In genomic region chr1:225962440-225962975, GRCh38 we compare ENCODE assay signal across 7 cellular contexts. TPM values are rescaled to one million over a fixed set of nuclear protein-coding genes. Genes with fewer than 3 reads are reported as not detected.
DNase-seq lines count a peak whose midpoint lies in the region; FAIRE-seq and TF ChIP-seq lines count a peak whose summit lies in the region.

No MANE protein-coding gene starts in this region.

- H3K36me3 Mint-ChIP-seq in activated CD4-positive, alpha-beta T cell treated with anti-CD3 and anti-CD28 coated beads, Interleukin-2, amount 10 ng/mL, durations not matched to agents 24 days and 14 days (ENCODE audit: low read depth) = no peaks in the 10 kb centered on the region
- no peaks in the 10 kb centered on the region for H3K36me3 Mint-ChIP-seq in neural crest cell (ENCODE audit: low read depth)

- H3K27me3 Mint-ChIP-seq in activated CD4-positive, alpha-beta T cell treated with anti-CD3 and anti-CD28 coated beads, Interleukin-2, amount 10 ng/mL, durations not matched to agents 24 days and 14 days = peaks cover 14% of the 10 kb centered on the region
- peaks cover 5% of the 10 kb centered on the region for H3K27me3 Mint-ChIP-seq in neural crest cell (ENCODE audit: low read depth)

- H3K4me3 ChIP-seq in coronary artery = no peak overlapping the region

- DNase-seq in GM19238 (ENCODE audit: insufficient read length, low spot score) (peak; percentile 55), HTR-8/SVneo (ENCODE audit: insufficient read length, low spot score) (peak; percentile 48), ecto neural progenitor cell (ENCODE audit: low spot score) (peak; percentile 86), neural crest cell (ENCODE audit: low read depth, low spot score) (peak; percentile 74), coronary artery (ENCODE audit: low spot score) (no peak), cerebellum (ENCODE audit: low spot score) (no peak)
- DNase-seq in activated CD4-positive, alpha-beta T cell treated with anti-CD3 and anti-CD28 coated beads, Interleukin-2, amount 10 ng/mL, durations not matched to agents 24 days and 14 days = peak; percentile 87

- intact Hi-C loops in activated CD4-positive, alpha-beta T cell treated with anti-CD3 and anti-CD28 coated beads, Interleukin-2, amount 10 ng/mL, durations not matched to agents 24 days and 14 days (cut with micrococcal nuclease) = no loop called here

- H3K4me1 Mint-ChIP-seq in activated CD4-positive, alpha-beta T cell treated with anti-CD3 and anti-CD28 coated beads, Interleukin-2, amount 10 ng/mL, durations not matched to agents 24 days and 14 days = peaks cover 2% of the 10 kb centered on the region
- H3K4me1 Mint-ChIP-seq in neural crest cell = no peaks in the 10 kb centered on the region

- no peak overlapping the region for H3K4me3 Mint-ChIP-seq in activated CD4-positive, alpha-beta T cell treated with anti-CD3 and anti-CD28 coated beads, Interleukin-2, amount 10 ng/mL, durations not matched to agents 24 days and 14 days
- H3K4me3 Mint-ChIP-seq in neural crest cell = no peak overlapping the region

- FAIRE-seq in HTR-8/SVneo (lab: Jason Lieb, UNC) = no peak

- TF ChIP-seq CTCF in neural crest cell (conservative IDR thresholded peaks at IDR 0.05) (peak; percentile 70), coronary artery (IDR thresholded peaks at IDR 0.05) (no peak)

- H3K9me3 Mint-ChIP-seq in activated CD4-positive, alpha-beta T cell treated with anti-CD3 and anti-CD28 coated beads, Interleukin-2, amount 10 ng/mL, durations not matched to agents 24 days and 14 days = no peaks in the 10 kb centered on the region
- no peaks in the 10 kb centered on the region for H3K9me3 Mint-ChIP-seq in neural crest cell

- no peak overlapping the region for H3K27ac ChIP-seq in coronary artery

- H3K27ac Mint-ChIP-seq in activated CD4-positive, alpha-beta T cell treated with anti-CD3 and anti-CD28 coated beads, Interleukin-2, amount 10 ng/mL, durations not matched to agents 24 days and 14 days = no peak overlapping the region
- H3K27ac Mint-ChIP-seq in neural crest cell (ENCODE audit: unreplicated experiment) = no peak overlapping the region

RNA-seq across cellular contexts. Expression of gene LEFTY2, which starts 21.5 kb away (rescaled TPM):
- total RNA-seq in activated CD4-positive, alpha-beta T cell treated with anti-CD3 and anti-CD28 coated beads, Interleukin-2, amount 10 ng/mL, durations not matched to agents 24 days and 14 days = not detected in 2 replicates
- total RNA-seq in neural crest cell (not detected in 2 replicates), cerebellum (0.09 TPM)

RNA-seq across cellular contexts. Expression of gene SDE2, which starts 36.6 kb away (rescaled TPM):
- 26.9 and 27.1 TPM in 2 replicates for total RNA-seq in activated CD4-positive, alpha-beta T cell treated with anti-CD3 and anti-CD28 coated beads, Interleukin-2, amount 10 ng/mL, durations not matched to agents 24 days and 14 days
- 18.1 TPM in 2 replicates for total RNA-seq in neural crest cell
- 21.3 TPM for total RNA-seq in cerebellum

RNA-seq across cellular contexts. Expression of gene PYCR2, which starts 38.5 kb away (rescaled TPM):
- total RNA-seq in activated CD4-positive, alpha-beta T cell treated with anti-CD3 and anti-CD28 coated beads, Interleukin-2, amount 10 ng/mL, durations not matched to agents 24 days and 14 days = 144 and 150 TPM in 2 replicates
- total RNA-seq in neural crest cell = 54.8 and 59.9 TPM in 2 replicates
- total RNA-seq in cerebellum = 15.6 TPM

Comparison
In these comparisons a context has a peak if more than half of its experiments do, and no peak if none do; other contexts are left out.
1. DNase-seq: peak in GM19238 (single experiment), HTR-8/SVneo (single experiment), activated CD4-positive, alpha-beta T cell treated with anti-CD3 and anti-CD28 coated beads, Interleukin-2, amount 10 ng/mL, durations not matched to agents 24 days and 14 days (single experiment), ecto neural progenitor cell (single experiment) and neural crest cell (single experiment); none in coronary artery (single experiment) and cerebellum (single experiment).